22 cellular contexts compared by ENCODE assay signal in genomic region chr17:14780116-14780515, GRCh38.
DNase-seq lines count a peak whose midpoint lies in the region; ATAC-seq and TF ChIP-seq lines count a peak whose summit lies in the region.
"Had no signal": no experiment of that assay in that cellular context is flagged by ENCODE, and none has a peak within 500 bp of the region (broad histone marks: within the 10 kb centered on the region; RNA-seq: fewer than 3 reads in every experiment).

No MANE protein-coding gene starts in this region.

- H3K27me3 ChIP-seq in endodermal cell (ENCODE audit: control insufficient read depth, insufficient read depth, low read length, poor library complexity, severe bottlenecking), result no peaks in the 10 kb centered on the region
- H3K27me3 ChIP-seq in neural progenitor cell, result no peaks in the 10 kb centered on the region
- H3K27me3 ChIP-seq: BE2C had no signal

- H3K4me1 ChIP-seq in endodermal cell (ENCODE audit: control insufficient read depth, insufficient read depth, low read length) (peaks cover 10% of the 10 kb centered on the region), neural progenitor cell (peaks cover 27% of the 10 kb centered on the region)
- H3K4me1 ChIP-seq: BE2C had no signal

- H3K27ac Mint-ChIP-seq in endodermal cell (no peak overlapping the region), neural progenitor cell (peak overlapping the region; percentile 97)
- no peak overlapping the region for H3K27ac Mint-ChIP-seq in activated naive CD8-positive, alpha-beta T cell treated with anti-CD3 and anti-CD28 coated beads, Interleukin-2, amount 50 U/mL, for 24 hours

- H3K36me3 Mint-ChIP-seq in endodermal cell (ENCODE audit: low read depth) (no peaks in the 10 kb centered on the region), neural progenitor cell (no peaks in the 10 kb centered on the region)
- no peaks in the 10 kb centered on the region for H3K36me3 Mint-ChIP-seq in activated naive CD8-positive, alpha-beta T cell treated with anti-CD3 and anti-CD28 coated beads, Interleukin-2, amount 50 U/mL, for 24 hours (ENCODE audit: low read depth)
- H3K36me3 Mint-ChIP-seq: CD4-positive, CD25-positive, alpha-beta regulatory T cell had no signal

- H3K4me3 Mint-ChIP-seq in endodermal cell (no peak overlapping the region), neural progenitor cell (peak overlapping the region; percentile 75)
- H3K4me3 Mint-ChIP-seq in activated naive CD8-positive, alpha-beta T cell treated with anti-CD3 and anti-CD28 coated beads, Interleukin-2, amount 50 U/mL, for 24 hours, result no peak overlapping the region
- H3K4me3 Mint-ChIP-seq: CD4-positive, CD25-positive, alpha-beta regulatory T cell had no signal

- DNase-seq in NCI-H82 (lab: John Stamatoyannopoulos, UW) (peak; percentile 81), NCI-H82 treated with DMSO at 0.1 percent for 48 hours (lab: John Stamatoyannopoulos, UW; ENCODE audit: unreplicated experiment) (no peak), endodermal cell (no peak), neural progenitor cell (ENCODE audit: low spot score) (peak; percentile 85), NCI-H1930 (lab: John Stamatoyannopoulos, UW) (no peak), MV-4-11 (lab: John Stamatoyannopoulos, UW) (no peak)
- no peak for DNase-seq in activated naive CD8-positive, alpha-beta T cell treated with anti-CD3 and anti-CD28 coated beads, Interleukin-2, amount 50 U/mL, for 24 hours
- DNase-seq: BE2C; CD4-positive, CD25-positive, alpha-beta regulatory T cell; COR-L47; DMS 273 treated with DMSO at 0.1 percent for 48 hours; GF-D8; GM23248; KBM-7; NCI-H1417; NCI-H2081; NCI-H446 treated with DMSO at 0.1 percent for 48 hours; NCI-H748 treated with DMSO at 0.1 percent for 48 hours; SHP77 had no signal

- H3K27ac ChIP-seq in endodermal cell (ENCODE audit: low read depth, low read length), result peak overlapping the region; percentile 90
- H3K27ac ChIP-seq in neural progenitor cell, result no peak overlapping the region
- H3K27ac ChIP-seq: GM23248, SK-N-MC had no signal

- H3K36me3 ChIP-seq in endodermal cell (ENCODE audit: control insufficient read depth, insufficient read depth, low read length), result no peaks in the 10 kb centered on the region
- H3K36me3 ChIP-seq in neural progenitor cell, result no peaks in the 10 kb centered on the region
- H3K36me3 ChIP-seq: BE2C had no signal

- H3K79me2 ChIP-seq in neural progenitor cell (ENCODE audit: low read depth), result no peaks in the 10 kb centered on the region

- H3K4me1 Mint-ChIP-seq in endodermal cell, result peaks cover 34% of the 10 kb centered on the region
- peaks cover 47% of the 10 kb centered on the region for H3K4me1 Mint-ChIP-seq in neural progenitor cell
- peaks cover under 1% of the 10 kb centered on the region for H3K4me1 Mint-ChIP-seq in activated naive CD8-positive, alpha-beta T cell treated with anti-CD3 and anti-CD28 coated beads, Interleukin-2, amount 50 U/mL, for 24 hours

- no peak overlapping the region for H3K9ac ChIP-seq in endodermal cell (ENCODE audit: extremely low read depth, low read length, poor library complexity, severe bottlenecking)
- no peak overlapping the region for H3K9ac ChIP-seq in neural progenitor cell
- H3K9ac ChIP-seq: GM23248 had no signal

- H2AFZ ChIP-seq in neural progenitor cell (replicated peaks), result no peak overlapping the region
- H2AFZ ChIP-seq: GM23248 had no signal

- peaks cover 23% of the 10 kb centered on the region for H3F3A ChIP-seq in neural progenitor cell (ENCODE audit: low read depth)

- H3K4me3 ChIP-seq in endodermal cell (ENCODE audit: low read length) (no peak overlapping the region), neural progenitor cell (peak overlapping the region; percentile 14)
- H3K4me3 ChIP-seq: GM23248, SK-N-MC had no signal

- WGBS in endodermal cell (ENCODE audit: insufficient coverage in 1 of 2, insufficient read length in 1 of 2), 2 experiments, result 63 to 72% methylated on average over 9 to 10 of the region's 10 CpGs

- ATAC-seq in HG03159 (IDR thresholded peaks at IDR 0.05; ENCODE audit: unreplicated experiment), result no peak
- ATAC-seq in activated naive CD8-positive, alpha-beta T cell treated with anti-CD3 and anti-CD28 coated beads, Interleukin-2, amount 50 U/mL, for 24 hours, result no peak
- ATAC-seq: HepG2 had no signal

- TF ChIP-seq CTCF in endodermal cell (conservative IDR thresholded peaks at IDR 0.05) (no peak), neural progenitor cell (IDR thresholded peaks at IDR 0.05) (no peak)

- peaks cover 10% of the 10 kb centered on the region for H3K9me3 Mint-ChIP-seq in endodermal cell
- H3K9me3 Mint-ChIP-seq in neural progenitor cell, result peaks cover 9% of the 10 kb centered on the region
- H3K9me3 Mint-ChIP-seq in activated naive CD8-positive, alpha-beta T cell treated with anti-CD3 and anti-CD28 coated beads, Interleukin-2, amount 50 U/mL, for 24 hours, result no peaks in the 10 kb centered on the region

- peak overlapping the region; percentile 73 for H3K4me2 ChIP-seq in neural progenitor cell

- no peaks in the 10 kb centered on the region for H4K20me1 ChIP-seq in neural progenitor cell (ENCODE audit: low read depth)

- H3K27me3 Mint-ChIP-seq in endodermal cell (ENCODE audit: insufficient read depth) (peaks cover 3% of the 10 kb centered on the region), neural progenitor cell (ENCODE audit: insufficient read depth, low read depth) (peaks cover 5% of the 10 kb centered on the region)
- peaks cover 5% of the 10 kb centered on the region for H3K27me3 Mint-ChIP-seq in activated naive CD8-positive, alpha-beta T cell treated with anti-CD3 and anti-CD28 coated beads, Interleukin-2, amount 50 U/mL, for 24 hours

- H3K9me3 ChIP-seq in endodermal cell (ENCODE audit: control insufficient read depth, low read length) (peaks cover 6% of the 10 kb centered on the region), neural progenitor cell (ENCODE audit: low read depth) (no peaks in the 10 kb centered on the region)
- H3K9me3 ChIP-seq: BE2C had no signal

Comparison
In these comparisons a context has a peak if more than half of its experiments do, and no peak if none do; other contexts are left out.
1. DNase-seq: peak in NCI-H82 (single experiment) and neural progenitor cell (single experiment); none in NCI-H82 treated with DMSO at 0.1 percent for 48 hours (single experiment), endodermal cell (single experiment), NCI-H1930 (0 of 2), activated naive CD8-positive, alpha-beta T cell treated with anti-CD3 and anti-CD28 coated beads, Interleukin-2, amount 50 U/mL, for 24 hours (single experiment) and MV-4-11 (single experiment).